In the genomic region with DNA sequence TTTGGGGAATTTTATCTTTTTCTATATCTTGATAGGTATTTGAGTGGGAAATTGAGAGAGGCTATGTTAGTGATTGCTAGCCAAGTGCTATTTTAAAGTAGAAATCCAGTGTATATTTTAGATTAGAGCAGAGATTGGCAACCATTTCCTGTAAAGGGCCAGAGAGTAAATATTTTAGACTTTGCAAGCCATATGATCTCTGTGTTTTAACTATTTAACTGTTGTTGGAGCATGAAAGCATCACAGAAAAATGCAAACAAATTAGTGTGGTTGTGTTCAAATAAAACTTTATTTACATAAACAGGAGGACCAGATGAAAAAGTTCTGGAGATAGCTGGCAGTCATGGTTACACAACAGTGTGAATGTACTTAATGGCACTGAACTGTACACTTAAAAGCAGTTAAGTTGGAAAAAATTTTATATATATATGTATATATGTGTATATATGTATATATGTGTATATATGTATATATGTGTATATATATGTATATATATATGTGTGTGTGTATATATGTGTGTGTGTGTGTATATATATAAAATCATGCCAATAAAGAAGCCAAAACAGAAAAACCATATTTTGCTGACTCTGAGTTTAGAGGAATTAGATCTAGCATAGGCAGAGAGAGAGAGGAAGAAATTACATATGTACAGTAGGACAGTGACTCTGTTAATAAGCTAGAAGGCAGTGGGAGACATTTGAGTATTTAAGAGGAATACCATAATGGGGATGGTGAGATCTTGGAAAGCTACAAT, we compare ENCODE assay signal across 1 cellular context.
TF ChIP-seq lines count a peak whose summit lies in the region.

No MANE protein-coding gene starts in this region.

TF ChIP-seq in HepG2, 621 proteins besides CTCF, POLR2A, EP300 and RAD21 (continued from another document and continues in another):
- TF ChIP-seq GLI4 (CRISPR knock-in tag; IDR thresholded peaks at IDR 0.05; ENCODE audit: borderline replicate concordance) (no peak), ZNF652 (CRISPR knock-in tag; IDR thresholded peaks at IDR 0.05; ENCODE audit: borderline replicate concordance, low read depth) (peak; percentile 86; the same call in 1 of the 2 replicates), ZNF274 (CRISPR knock-in tag; IDR thresholded peaks at IDR 0.05) (no peak), TBL1XR1 (IDR thresholded peaks at IDR 0.05; ENCODE audit: borderline replicate concordance, low read length, partially characterized antibody) (no peak), STAG1 (CRISPR knock-in tag; IDR thresholded peaks at IDR 0.05) (no peak), SOX13 (IDR thresholded peaks at IDR 0.05) (no peak), SOX13 (CRISPR knock-in tag; conservative IDR thresholded peaks at IDR 0.05 in 1 of 2, IDR thresholded peaks at IDR 0.05 in 1 of 2) (no peak), GATA4 (IDR thresholded peaks at IDR 0.05; ENCODE audit: borderline replicate concordance, low read depth) (peak; percentile 43; the same call in 1 of the 2 replicates), ZNF333 (CRISPR knock-in tag; IDR thresholded peaks at IDR 0.05; ENCODE audit: borderline replicate concordance) (no peak), RCOR2 (CRISPR knock-in tag; IDR thresholded peaks at IDR 0.05) (no peak), NFE2L2 (IDR thresholded peaks at IDR 0.05; ENCODE audit: low read length) (no peak), RBM39 (IDR thresholded peaks at IDR 0.05; ENCODE audit: low read depth, low read length, poor library complexity, severe bottlenecking) (no peak), NR2F6 (IDR thresholded peaks at IDR 0.05) (peak; percentile 51), NR2F6 (CRISPR knock-in tag; IDR thresholded peaks at IDR 0.05) (no peak), TRIM24 (CRISPR knock-in tag; IDR thresholded peaks at IDR 0.05) (no peak), MAFF (IDR thresholded peaks at IDR 0.05; ENCODE audit: low read depth, low read length) (peak; percentile 41; the same call in 1 of the 2 replicates), FOXA3 (CRISPR knock-in tag; IDR thresholded peaks at IDR 0.05) (peak; percentile 77), MTF2 (CRISPR knock-in tag; IDR thresholded peaks at IDR 0.05; ENCODE audit: borderline replicate concordance) (no peak), ZNF891 (CRISPR knock-in tag; IDR thresholded peaks at IDR 0.05) (no peak), ARID2 (CRISPR knock-in tag; IDR thresholded peaks at IDR 0.05; ENCODE audit: borderline replicate concordance) (no peak), ZNF780A (CRISPR knock-in tag; IDR thresholded peaks at IDR 0.05) (no peak)
- TF ChIP-seq, protein P1, sequence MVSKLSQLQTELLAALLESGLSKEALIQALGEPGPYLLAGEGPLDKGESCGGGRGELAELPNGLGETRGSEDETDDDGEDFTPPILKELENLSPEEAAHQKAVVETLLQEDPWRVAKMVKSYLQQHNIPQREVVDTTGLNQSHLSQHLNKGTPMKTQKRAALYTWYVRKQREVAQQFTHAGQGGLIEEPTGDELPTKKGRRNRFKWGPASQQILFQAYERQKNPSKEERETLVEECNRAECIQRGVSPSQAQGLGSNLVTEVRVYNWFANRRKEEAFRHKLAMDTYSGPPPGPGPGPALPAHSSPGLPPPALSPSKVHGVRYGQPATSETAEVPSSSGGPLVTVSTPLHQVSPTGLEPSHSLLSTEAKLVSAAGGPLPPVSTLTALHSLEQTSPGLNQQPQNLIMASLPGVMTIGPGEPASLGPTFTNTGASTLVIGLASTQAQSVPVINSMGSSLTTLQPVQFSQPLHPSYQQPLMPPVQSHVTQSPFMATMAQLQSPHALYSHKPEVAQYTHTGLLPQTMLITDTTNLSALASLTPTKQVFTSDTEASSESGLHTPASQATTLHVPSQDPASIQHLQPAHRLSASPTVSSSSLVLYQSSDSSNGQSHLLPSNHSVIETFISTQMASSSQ (IDR thresholded peaks at IDR 0.05; ENCODE audit: low read depth) = 0 out of 2 replicates have a peak, but pooled peaks have one; percentile 18
- TF ChIP-seq, protein P1 (CRISPR knock-in tag; IDR thresholded peaks at IDR 0.05; ENCODE audit: borderline replicate concordance) = no peak
- TF ChIP-seq, protein P2, sequence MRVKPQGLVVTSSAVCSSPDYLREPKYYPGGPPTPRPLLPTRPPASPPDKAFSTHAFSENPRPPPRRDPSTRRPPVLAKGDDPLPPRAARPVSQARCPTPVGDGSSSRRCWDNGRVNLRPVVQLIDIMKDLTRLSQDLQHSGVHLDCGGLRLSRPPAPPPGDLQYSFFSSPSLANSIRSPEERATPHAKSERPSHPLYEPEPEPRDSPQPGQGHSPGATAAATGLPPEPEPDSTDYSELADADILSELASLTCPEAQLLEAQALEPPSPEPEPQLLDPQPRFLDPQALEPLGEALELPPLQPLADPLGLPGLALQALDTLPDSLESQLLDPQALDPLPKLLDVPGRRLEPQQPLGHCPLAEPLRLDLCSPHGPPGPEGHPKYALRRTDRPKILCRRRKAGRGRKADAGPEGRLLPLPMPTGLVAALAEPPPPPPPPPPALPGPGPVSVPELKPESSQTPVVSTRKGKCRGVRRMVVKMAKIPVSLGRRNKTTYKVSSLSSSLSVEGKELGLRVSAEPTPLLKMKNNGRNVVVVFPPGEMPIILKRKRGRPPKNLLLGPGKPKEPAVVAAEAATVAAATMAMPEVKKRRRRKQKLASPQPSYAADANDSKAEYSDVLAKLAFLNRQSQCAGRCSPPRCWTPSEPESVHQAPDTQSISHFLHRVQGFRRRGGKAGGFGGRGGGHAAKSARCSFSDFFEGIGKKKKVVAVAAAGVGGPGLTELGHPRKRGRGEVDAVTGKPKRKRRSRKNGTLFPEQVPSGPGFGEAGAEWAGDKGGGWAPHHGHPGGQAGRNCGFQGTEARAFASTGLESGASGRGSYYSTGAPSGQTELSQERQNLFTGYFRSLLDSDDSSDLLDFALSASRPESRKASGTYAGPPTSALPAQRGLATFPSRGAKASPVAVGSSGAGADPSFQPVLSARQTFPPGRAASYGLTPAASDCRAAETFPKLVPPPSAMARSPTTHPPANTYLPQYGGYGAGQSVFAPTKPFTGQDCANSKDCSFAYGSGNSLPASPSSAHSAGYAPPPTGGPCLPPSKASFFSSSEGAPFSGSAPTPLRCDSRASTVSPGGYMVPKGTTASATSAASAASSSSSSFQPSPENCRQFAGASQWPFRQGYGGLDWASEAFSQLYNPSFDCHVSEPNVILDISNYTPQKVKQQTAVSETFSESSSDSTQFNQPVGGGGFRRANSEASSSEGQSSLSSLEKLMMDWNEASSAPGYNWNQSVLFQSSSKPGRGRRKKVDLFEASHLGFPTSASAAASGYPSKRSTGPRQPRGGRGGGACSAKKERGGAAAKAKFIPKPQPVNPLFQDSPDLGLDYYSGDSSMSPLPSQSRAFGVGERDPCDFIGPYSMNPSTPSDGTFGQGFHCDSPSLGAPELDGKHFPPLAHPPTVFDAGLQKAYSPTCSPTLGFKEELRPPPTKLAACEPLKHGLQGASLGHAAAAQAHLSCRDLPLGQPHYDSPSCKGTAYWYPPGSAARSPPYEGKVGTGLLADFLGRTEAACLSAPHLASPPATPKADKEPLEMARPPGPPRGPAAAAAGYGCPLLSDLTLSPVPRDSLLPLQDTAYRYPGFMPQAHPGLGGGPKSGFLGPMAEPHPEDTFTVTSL (CRISPR knock-in tag; IDR thresholded peaks at IDR 0.05; ENCODE audit: borderline replicate concordance) = peak; percentile 29; the same call in 1 of the 2 replicates
- TF ChIP-seq, protein P3, sequence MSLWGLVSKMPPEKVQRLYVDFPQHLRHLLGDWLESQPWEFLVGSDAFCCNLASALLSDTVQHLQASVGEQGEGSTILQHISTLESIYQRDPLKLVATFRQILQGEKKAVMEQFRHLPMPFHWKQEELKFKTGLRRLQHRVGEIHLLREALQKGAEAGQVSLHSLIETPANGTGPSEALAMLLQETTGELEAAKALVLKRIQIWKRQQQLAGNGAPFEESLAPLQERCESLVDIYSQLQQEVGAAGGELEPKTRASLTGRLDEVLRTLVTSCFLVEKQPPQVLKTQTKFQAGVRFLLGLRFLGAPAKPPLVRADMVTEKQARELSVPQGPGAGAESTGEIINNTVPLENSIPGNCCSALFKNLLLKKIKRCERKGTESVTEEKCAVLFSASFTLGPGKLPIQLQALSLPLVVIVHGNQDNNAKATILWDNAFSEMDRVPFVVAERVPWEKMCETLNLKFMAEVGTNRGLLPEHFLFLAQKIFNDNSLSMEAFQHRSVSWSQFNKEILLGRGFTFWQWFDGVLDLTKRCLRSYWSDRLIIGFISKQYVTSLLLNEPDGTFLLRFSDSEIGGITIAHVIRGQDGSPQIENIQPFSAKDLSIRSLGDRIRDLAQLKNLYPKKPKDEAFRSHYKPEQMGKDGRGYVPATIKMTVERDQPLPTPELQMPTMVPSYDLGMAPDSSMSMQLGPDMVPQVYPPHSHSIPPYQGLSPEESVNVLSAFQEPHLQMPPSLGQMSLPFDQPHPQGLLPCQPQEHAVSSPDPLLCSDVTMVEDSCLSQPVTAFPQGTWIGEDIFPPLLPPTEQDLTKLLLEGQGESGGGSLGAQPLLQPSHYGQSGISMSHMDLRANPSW (CRISPR knock-in tag; IDR thresholded peaks at IDR 0.05; ENCODE audit: borderline replicate concordance) = no peak
- TF ChIP-seq, protein P4, sequence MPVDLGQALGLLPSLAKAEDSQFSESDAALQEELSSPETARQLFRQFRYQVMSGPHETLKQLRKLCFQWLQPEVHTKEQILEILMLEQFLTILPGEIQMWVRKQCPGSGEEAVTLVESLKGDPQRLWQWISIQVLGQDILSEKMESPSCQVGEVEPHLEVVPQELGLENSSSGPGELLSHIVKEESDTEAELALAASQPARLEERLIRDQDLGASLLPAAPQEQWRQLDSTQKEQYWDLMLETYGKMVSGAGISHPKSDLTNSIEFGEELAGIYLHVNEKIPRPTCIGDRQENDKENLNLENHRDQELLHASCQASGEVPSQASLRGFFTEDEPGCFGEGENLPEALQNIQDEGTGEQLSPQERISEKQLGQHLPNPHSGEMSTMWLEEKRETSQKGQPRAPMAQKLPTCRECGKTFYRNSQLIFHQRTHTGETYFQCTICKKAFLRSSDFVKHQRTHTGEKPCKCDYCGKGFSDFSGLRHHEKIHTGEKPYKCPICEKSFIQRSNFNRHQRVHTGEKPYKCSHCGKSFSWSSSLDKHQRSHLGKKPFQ (CRISPR knock-in tag; IDR thresholded peaks at IDR 0.05; ENCODE audit: insufficient replicate concordance) = no peak
- TF ChIP-seq, protein P5, sequence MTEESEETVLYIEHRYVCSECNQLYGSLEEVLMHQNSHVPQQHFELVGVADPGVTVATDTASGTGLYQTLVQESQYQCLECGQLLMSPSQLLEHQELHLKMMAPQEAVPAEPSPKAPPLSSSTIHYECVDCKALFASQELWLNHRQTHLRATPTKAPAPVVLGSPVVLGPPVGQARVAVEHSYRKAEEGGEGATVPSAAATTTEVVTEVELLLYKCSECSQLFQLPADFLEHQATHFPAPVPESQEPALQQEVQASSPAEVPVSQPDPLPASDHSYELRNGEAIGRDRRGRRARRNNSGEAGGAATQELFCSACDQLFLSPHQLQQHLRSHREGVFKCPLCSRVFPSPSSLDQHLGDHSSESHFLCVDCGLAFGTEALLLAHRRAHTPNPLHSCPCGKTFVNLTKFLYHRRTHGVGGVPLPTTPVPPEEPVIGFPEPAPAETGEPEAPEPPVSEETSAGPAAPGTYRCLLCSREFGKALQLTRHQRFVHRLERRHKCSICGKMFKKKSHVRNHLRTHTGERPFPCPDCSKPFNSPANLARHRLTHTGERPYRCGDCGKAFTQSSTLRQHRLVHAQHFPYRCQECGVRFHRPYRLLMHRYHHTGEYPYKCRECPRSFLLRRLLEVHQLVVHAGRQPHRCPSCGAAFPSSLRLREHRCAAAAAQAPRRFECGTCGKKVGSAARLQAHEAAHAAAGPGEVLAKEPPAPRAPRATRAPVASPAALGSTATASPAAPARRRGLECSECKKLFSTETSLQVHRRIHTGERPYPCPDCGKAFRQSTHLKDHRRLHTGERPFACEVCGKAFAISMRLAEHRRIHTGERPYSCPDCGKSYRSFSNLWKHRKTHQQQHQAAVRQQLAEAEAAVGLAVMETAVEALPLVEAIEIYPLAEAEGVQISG (CRISPR knock-in tag; IDR thresholded peaks at IDR 0.05) = no peak
- TF ChIP-seq, protein P6, sequence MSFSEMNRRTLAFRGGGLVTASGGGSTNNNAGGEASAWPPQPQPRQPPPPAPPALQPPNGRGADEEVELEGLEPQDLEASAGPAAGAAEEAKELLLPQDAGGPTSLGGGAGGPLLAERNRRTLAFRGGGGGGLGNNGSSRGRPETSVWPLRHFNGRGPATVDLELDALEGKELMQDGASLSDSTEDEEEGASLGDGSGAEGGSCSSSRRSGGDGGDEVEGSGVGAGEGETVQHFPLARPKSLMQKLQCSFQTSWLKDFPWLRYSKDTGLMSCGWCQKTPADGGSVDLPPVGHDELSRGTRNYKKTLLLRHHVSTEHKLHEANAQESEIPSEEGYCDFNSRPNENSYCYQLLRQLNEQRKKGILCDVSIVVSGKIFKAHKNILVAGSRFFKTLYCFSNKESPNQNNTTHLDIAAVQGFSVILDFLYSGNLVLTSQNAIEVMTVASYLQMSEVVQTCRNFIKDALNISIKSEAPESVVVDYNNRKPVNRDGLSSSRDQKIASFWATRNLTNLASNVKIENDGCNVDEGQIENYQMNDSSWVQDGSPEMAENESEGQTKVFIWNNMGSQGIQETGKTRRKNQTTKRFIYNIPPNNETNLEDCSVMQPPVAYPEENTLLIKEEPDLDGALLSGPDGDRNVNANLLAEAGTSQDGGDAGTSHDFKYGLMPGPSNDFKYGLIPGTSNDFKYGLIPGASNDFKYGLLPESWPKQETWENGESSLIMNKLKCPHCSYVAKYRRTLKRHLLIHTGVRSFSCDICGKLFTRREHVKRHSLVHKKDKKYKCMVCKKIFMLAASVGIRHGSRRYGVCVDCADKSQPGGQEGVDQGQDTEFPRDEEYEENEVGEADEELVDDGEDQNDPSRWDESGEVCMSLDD (CRISPR knock-in tag; IDR thresholded peaks at IDR 0.05; ENCODE audit: borderline replicate concordance) = no peak
- TF ChIP-seq, protein P7, sequence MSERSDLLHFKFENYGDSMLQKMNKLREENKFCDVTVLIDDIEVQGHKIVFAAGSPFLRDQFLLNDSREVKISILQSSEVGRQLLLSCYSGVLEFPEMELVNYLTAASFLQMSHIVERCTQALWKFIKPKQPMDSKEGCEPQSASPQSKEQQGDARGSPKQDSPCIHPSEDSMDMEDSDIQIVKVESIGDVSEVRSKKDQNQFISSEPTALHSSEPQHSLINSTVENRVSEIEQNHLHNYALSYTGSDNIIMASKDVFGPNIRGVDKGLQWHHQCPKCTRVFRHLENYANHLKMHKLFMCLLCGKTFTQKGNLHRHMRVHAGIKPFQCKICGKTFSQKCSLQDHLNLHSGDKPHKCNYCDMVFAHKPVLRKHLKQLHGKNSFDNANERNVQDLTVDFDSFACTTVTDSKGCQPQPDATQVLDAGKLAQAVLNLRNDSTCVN (CRISPR knock-in tag; IDR thresholded peaks at IDR 0.05; ENCODE audit: borderline replicate concordance) = no peak
- TF ChIP-seq, protein P8, sequence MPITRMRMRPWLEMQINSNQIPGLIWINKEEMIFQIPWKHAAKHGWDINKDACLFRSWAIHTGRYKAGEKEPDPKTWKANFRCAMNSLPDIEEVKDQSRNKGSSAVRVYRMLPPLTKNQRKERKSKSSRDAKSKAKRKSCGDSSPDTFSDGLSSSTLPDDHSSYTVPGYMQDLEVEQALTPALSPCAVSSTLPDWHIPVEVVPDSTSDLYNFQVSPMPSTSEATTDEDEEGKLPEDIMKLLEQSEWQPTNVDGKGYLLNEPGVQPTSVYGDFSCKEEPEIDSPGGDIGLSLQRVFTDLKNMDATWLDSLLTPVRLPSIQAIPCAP (CRISPR knock-in tag; IDR thresholded peaks at IDR 0.05; ENCODE audit: low read depth) = no peak
